ENCODE assay signal across 9 cellular contexts in the genomic region with DNA sequence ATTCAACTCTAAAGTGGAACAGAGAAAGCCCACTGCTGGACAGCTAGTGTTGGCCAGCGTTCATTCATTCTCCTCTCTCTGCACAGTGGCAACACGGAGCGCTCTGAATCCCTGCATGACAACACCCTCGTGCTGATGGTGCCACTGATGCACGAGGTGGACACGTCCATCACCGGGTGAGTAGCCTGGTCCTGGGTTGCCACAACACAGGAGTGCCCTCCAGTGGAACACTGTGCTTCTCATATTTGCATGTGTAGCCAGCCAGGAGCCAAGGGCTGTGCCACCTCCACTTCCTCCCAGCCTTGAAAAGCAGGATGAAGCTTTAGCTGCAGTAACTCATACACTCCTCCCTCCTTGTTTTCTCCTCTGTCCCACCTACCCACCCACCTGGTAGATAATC.
DNase-seq lines count a peak whose midpoint lies in the region; ATAC-seq and TF ChIP-seq lines count a peak whose summit lies in the region.
"Had no signal": no experiment of that assay in that cellular context is flagged by ENCODE, and none has a peak within 500 bp of the region (broad histone marks: within the 10 kb centered on the region; RNA-seq: fewer than 3 reads in every experiment).

No MANE protein-coding gene starts in this region.

- H3K4me1 Mint-ChIP-seq in activated T-helper 2 cell treated with anti-CD3 and anti-CD28 coated beads, Interferon-gamma antibody, Interleukin-2, Interleukin-4, amounts not matched to agents 10 μg/mL and 5 μg/mL and 100 μg/mL, durations not matched to agents 14 hours and 24 hours and 36 hours (ENCODE audit: low read depth): no peaks in the 10 kb centered on the region

- H3K27me3 Mint-ChIP-seq in activated T-helper 2 cell treated with anti-CD3 and anti-CD28 coated beads, Interferon-gamma antibody, Interleukin-2, Interleukin-4, amounts not matched to agents 10 μg/mL and 5 μg/mL and 100 μg/mL, durations not matched to agents 14 hours and 24 hours and 36 hours (ENCODE audit: low read depth): peaks cover 18% of the 10 kb centered on the region

- DNase-seq in DMS 273 (lab: John Stamatoyannopoulos, UW; ENCODE audit: unreplicated experiment) (peak; percentile 34), DMS 273 treated with DMSO at 0.1 percent for 48 hours (lab: John Stamatoyannopoulos, UW) (no peak), SW480 (ENCODE audit: low spot score) (peak; percentile 54), heart left ventricle (peak; percentile 62 to 82 (median 72)), SIG-M5 (lab: John Stamatoyannopoulos, UW) (no peak)
- DNase-seq in activated T-helper 2 cell treated with anti-CD3 and anti-CD28 coated beads, Interferon-gamma antibody, Interleukin-2, Interleukin-4, amounts not matched to agents 10 μg/mL and 5 μg/mL and 100 μg/mL, durations not matched to agents 14 hours and 24 hours and 36 hours (ENCODE audit: low spot score): no peak
- DNase-seq: activated naive CD4-positive, alpha-beta T cell had no signal

- H3K36me3 Mint-ChIP-seq in activated T-helper 2 cell treated with anti-CD3 and anti-CD28 coated beads, Interferon-gamma antibody, Interleukin-2, Interleukin-4, amounts not matched to agents 10 μg/mL and 5 μg/mL and 100 μg/mL, durations not matched to agents 14 hours and 24 hours and 36 hours (ENCODE audit: low read depth): no peaks in the 10 kb centered on the region

- intact Hi-C loops in heart left ventricle (cut with DNase I): loop anchor here in 1 of 10 donors (10.0 kb wide), 1 partner anchor 207 kb away; no protein-coding TSS in a partner anchor
- intact Hi-C loops in activated T-helper 2 cell treated with anti-CD3 and anti-CD28 coated beads, Interferon-gamma antibody, Interleukin-2, Interleukin-4, amounts not matched to agents 10 μg/mL and 5 μg/mL and 100 μg/mL, durations not matched to agents 14 hours and 24 hours and 36 hours (cut with micrococcal nuclease): no loop called here

- no peak overlapping the region for H3K9ac ChIP-seq in stomach smooth muscle (ENCODE audit: low read length in 2 of 2)

- H3K9me3 ChIP-seq in heart left ventricle: no peaks in the 10 kb centered on the region
- H3K9me3 ChIP-seq in stomach smooth muscle (ENCODE audit: control insufficient read depth in 2 of 2, low read length in 2 of 2): no peaks in the 10 kb centered on the region

- no peak overlapping the region for H3K27ac Mint-ChIP-seq in activated T-helper 2 cell treated with anti-CD3 and anti-CD28 coated beads, Interferon-gamma antibody, Interleukin-2, Interleukin-4, amounts not matched to agents 10 μg/mL and 5 μg/mL and 100 μg/mL, durations not matched to agents 14 hours and 24 hours and 36 hours

- no peaks in the 10 kb centered on the region for H3K9me3 Mint-ChIP-seq in activated T-helper 2 cell treated with anti-CD3 and anti-CD28 coated beads, Interferon-gamma antibody, Interleukin-2, Interleukin-4, amounts not matched to agents 10 μg/mL and 5 μg/mL and 100 μg/mL, durations not matched to agents 14 hours and 24 hours and 36 hours

- H3K27ac ChIP-seq in heart left ventricle (peak overlapping the region in 5 of 12 donors; percentile 9 to 82 (median 54)), stomach smooth muscle (ENCODE audit: low read length) (peak overlapping the region; percentile 62)

- H3K27me3 ChIP-seq in heart left ventricle (no peaks in the 10 kb centered on the region), stomach smooth muscle (ENCODE audit: control insufficient read depth in 1 of 2, insufficient read depth in 2 of 2, low read length in 2 of 2) (no peaks in the 10 kb centered on the region)

- ATAC-seq in heart left ventricle (peak; percentile 74 to 79 (median 76)), GM18511 (IDR thresholded peaks at IDR 0.05; ENCODE audit: unreplicated experiment) (no peak)

- TF ChIP-seq CTCF in heart left ventricle (IDR thresholded peaks at IDR 0.05): peak in 11 of 12 donors; percentile 31 to 64 (median 53)

- H3K4me3 Mint-ChIP-seq in activated T-helper 2 cell treated with anti-CD3 and anti-CD28 coated beads, Interferon-gamma antibody, Interleukin-2, Interleukin-4, amounts not matched to agents 10 μg/mL and 5 μg/mL and 100 μg/mL, durations not matched to agents 14 hours and 24 hours and 36 hours (ENCODE audit: low read depth): no peak overlapping the region

- peaks cover 0 to 63% (median 20%) of the 10 kb centered on the region in 9 donors for H3K36me3 ChIP-seq in heart left ventricle
- H3K36me3 ChIP-seq in stomach smooth muscle (ENCODE audit: control insufficient read depth in 2 of 2, insufficient read depth in 2 of 2, low read length in 2 of 2): peaks cover 0 to 19% of the 10 kb centered on the region in 2 donors

- no peak for TF ChIP-seq POLR2A in heart left ventricle (IDR thresholded peaks at IDR 0.05)

- 40 to 61% (median 41%) methylated on average over 3 to 7 of the region's 7 CpGs for WGBS in heart left ventricle, 4 donors

- H3K4me3 ChIP-seq in heart left ventricle (no peak overlapping the region), stomach smooth muscle (ENCODE audit: low read length in 2 of 2) (no peak overlapping the region)

- H3K4me1 ChIP-seq in heart left ventricle: peaks cover 2 to 73% (median 28%) of the 10 kb centered on the region in 12 donors
- peaks cover 30% of the 10 kb centered on the region for H3K4me1 ChIP-seq in stomach smooth muscle (ENCODE audit: control insufficient read depth, insufficient read depth, low read length)

Comparison
In these comparisons a context has a peak if more than half of its experiments do, and no peak if none do; other contexts are left out.
1. DNase-seq: peak in DMS 273 (single experiment), SW480 (single experiment) and heart left ventricle (5 of 5); none in DMS 273 treated with DMSO at 0.1 percent for 48 hours (single experiment), SIG-M5 (single experiment) and activated T-helper 2 cell treated with anti-CD3 and anti-CD28 coated beads, Interferon-gamma antibody, Interleukin-2, Interleukin-4, amounts not matched to agents 10 μg/mL and 5 μg/mL and 100 μg/mL, durations not matched to agents 14 hours and 24 hours and 36 hours (single experiment).